ENCODE assay signal across 25 cellular contexts in genomic region chr14:29822430-29822709, GRCh38.
DNase-seq lines count a peak whose midpoint lies in the region; ATAC-seq and TF ChIP-seq lines count a peak whose summit lies in the region.
"Had no signal": no experiment of that assay in that cellular context is flagged by ENCODE, and none has a peak within 500 bp of the region (broad histone marks: within the 10 kb centered on the region; RNA-seq: fewer than 3 reads in every experiment).

No MANE protein-coding gene starts in this region.

- intact Hi-C loops in Right ventricle myocardium superior (cut with DNase I), result no loop called here
- intact Hi-C loops in sigmoid colon (cut with DNase I), result no loop called here

- peak overlapping the region; percentile 25 for H3K9ac ChIP-seq in adipocyte (ENCODE audit: low read length)
- H3K9ac ChIP-seq: BLaER1 treated with 17β-estradiol and CSF1 and Interleukin-3, amounts not matched to agents 10 nM and 100 nM; KMS-11 had no signal

- no peak for TF ChIP-seq EP300 in sigmoid colon (IDR thresholded peaks at IDR 0.05)

- no peaks in the 10 kb centered on the region for H3K27me3 ChIP-seq in cardiac muscle cell
- no peaks in the 10 kb centered on the region for H3K27me3 ChIP-seq in adipocyte (replicated peaks; ENCODE audit: control insufficient read depth, insufficient read depth, low read length)
- H3K27me3 ChIP-seq in sigmoid colon, result no peaks in the 10 kb centered on the region
- H3K27me3 ChIP-seq: BLaER1 treated with 17β-estradiol and CSF1 and Interleukin-3, amounts not matched to agents 10 nM and 100 nM; gastroesophageal sphincter; testis had no signal

- no peaks in the 10 kb centered on the region for H3K36me3 ChIP-seq in cardiac muscle cell
- no peaks in the 10 kb centered on the region for H3K36me3 ChIP-seq in adipocyte (ENCODE audit: control insufficient read depth, insufficient read depth, low read length, severe bottlenecking)
- no peaks in the 10 kb centered on the region for H3K36me3 ChIP-seq in sigmoid colon
- H3K36me3 ChIP-seq: BLaER1 treated with 17β-estradiol and CSF1 and Interleukin-3, amounts not matched to agents 10 nM and 100 nM; gastroesophageal sphincter had no signal

- H3K4me3 ChIP-seq in cardiac muscle cell (no peak overlapping the region), adipocyte (ENCODE audit: low read length) (peak overlapping the region; percentile 43), sigmoid colon (no peak overlapping the region)
- H3K4me3 ChIP-seq: BLaER1 treated with 17β-estradiol and CSF1 and Interleukin-3, amounts not matched to agents 10 nM and 100 nM; gastroesophageal sphincter; lung; testis had no signal

- H3K9me3 ChIP-seq in cardiac muscle cell (ENCODE audit: low read depth), result no peaks in the 10 kb centered on the region
- H3K9me3 ChIP-seq in adipocyte (ENCODE audit: control insufficient read depth, low read length), result no peaks in the 10 kb centered on the region
- no peaks in the 10 kb centered on the region for H3K9me3 ChIP-seq in sigmoid colon
- H3K9me3 ChIP-seq: BLaER1 treated with 17β-estradiol and CSF1 and Interleukin-3, amounts not matched to agents 10 nM and 100 nM; gastroesophageal sphincter; testis had no signal

- DNase-seq in cardiac muscle cell (ENCODE audit: low read depth in 1 of 2, low spot score in 1 of 2) (no peak), Right ventricle myocardium superior (no peak), adipocyte (ENCODE audit: low read depth) (peak; percentile 60), left kidney (ENCODE audit: low read depth, low spot score) (peak; percentile 21), sigmoid colon (no peak), midbrain (lab: John Stamatoyannopoulos, UW) (no peak)
- DNase-seq: activated CD8-positive, alpha-beta T cell treated with anti-CD3 and anti-CD28 coated beads, Interleukin-2, amount 10 ng/mL, durations not matched to agents 7 days and 5 days; activated gamma-delta T cell; activated naive CD8-positive, alpha-beta T cell treated with anti-CD3 and anti-CD28 coated beads, Interleukin-2, amount 50 U/mL, for 24 hours; activated T-cell treated with anti-CD3 and anti-CD28 coated beads for 4 hours; Calu3; effector CD4-positive, alpha-beta T cell; EL; kidney; NK-92 treated with Interleukin-12 subunit alpha and Interleukin-12 subunit beta, amount 100 ng/mL, for 24 hours; stimulated activated CD4-positive, alpha-beta T cell treated with anti-CD3 and anti-CD28 coated beads, Interleukin-4, amount 100 ng/mL, for 4 hours; stimulated activated naive CD4-positive, alpha-beta T cell; testis had no signal

- H3K4me1 ChIP-seq in cardiac muscle cell (ENCODE audit: low read depth) (peaks cover 35% of the 10 kb centered on the region), adipocyte (ENCODE audit: control insufficient read depth, insufficient read depth, low read length) (peaks cover 19% of the 10 kb centered on the region), sigmoid colon (peaks cover 0 to 35% (median 30%) of the 10 kb centered on the region in 4 donors)
- H3K4me1 ChIP-seq: BLaER1 treated with 17β-estradiol and CSF1 and Interleukin-3, amounts not matched to agents 10 nM and 100 nM had no signal

- ATAC-seq in Right ventricle myocardium superior (ENCODE audit: poor library complexity), result no peak
- no peak for ATAC-seq in GM18870 (IDR thresholded peaks at IDR 0.05; ENCODE audit: unreplicated experiment)
- no peak for ATAC-seq in HG03159 (IDR thresholded peaks at IDR 0.05; ENCODE audit: unreplicated experiment)
- ATAC-seq: activated CD8-positive, alpha-beta T cell treated with anti-CD3 and anti-CD28 coated beads, Interleukin-2, amount 10 ng/mL, durations not matched to agents 7 days and 5 days; activated naive CD8-positive, alpha-beta T cell treated with anti-CD3 and anti-CD28 coated beads, Interleukin-2, amount 50 U/mL, for 24 hours; gastroesophageal sphincter; Panc1 had no signal

- no peak for TF ChIP-seq CTCF in cardiac muscle cell (IDR thresholded peaks at IDR 0.05; ENCODE audit: low read depth, low read length)
- TF ChIP-seq CTCF in sigmoid colon (IDR thresholded peaks at IDR 0.05), result no peak

- TF ChIP-seq POLR2A in sigmoid colon (IDR thresholded peaks at IDR 0.05), result no peak

- H3K27ac ChIP-seq in cardiac muscle cell (peak overlapping the region; percentile 86), sigmoid colon (peak overlapping the region in 3 of 4 donors; percentile 19 to 44 (median 41))
- H3K27ac ChIP-seq: BLaER1 treated with 17β-estradiol and CSF1 and Interleukin-3, amounts not matched to agents 10 nM and 100 nM; KMS-11 had no signal

Comparison
In these comparisons a context has a peak if more than half of its experiments do, and no peak if none do; other contexts are left out.
1. DNase-seq: peak in adipocyte (single experiment) and left kidney (single experiment); none in cardiac muscle cell (0 of 2), Right ventricle myocardium superior (single experiment), sigmoid colon (single experiment) and midbrain (single experiment).